ENCODE assay signal across 15 cellular contexts in genomic region chr19:43767316-43767715, GRCh38. TPM values are rescaled to one million over a fixed set of nuclear protein-coding genes. Genes with fewer than 3 reads are reported as not detected.
DNase-seq lines count a peak whose midpoint lies in the region; TF ChIP-seq lines count a peak whose summit lies in the region.
"Had no signal": no experiment of that assay in that cellular context is flagged by ENCODE, and none has a peak within 500 bp of the region (broad histone marks: within the 10 kb centered on the region; RNA-seq: fewer than 3 reads in every experiment).

No MANE protein-coding gene starts in this region.

- no peak for TF ChIP-seq RAD21 in Ishikawa (IDR thresholded peaks at IDR 0.05; ENCODE audit: low read depth)

- H3K27me3 Mint-ChIP-seq in T-helper 1 cell treated with Interleukin-12 subunit alpha and Interleukin-12 subunit beta and Interleukin-4 antibody, amounts not matched to agents 30 μg/mL and 1 μg/mL, for 36 hours (ENCODE audit: low read depth): no peaks in the 10 kb centered on the region
- no peaks in the 10 kb centered on the region for H3K27me3 Mint-ChIP-seq in activated T-helper 1 cell treated with anti-CD3 and anti-CD28 coated beads, Interleukin-12 subunit alpha, Interleukin-12 subunit beta, Interleukin-2, Interleukin-4 antibody, amounts not matched to agents 30 ng/mL and 10 ng/mL and 1 ng/mL, durations not matched to agents 14 hours and 24 hours and 36 hours (ENCODE audit: insufficient read depth)

- WGBS in adrenal gland, 4 donors: 63 to 88% (median 84%) methylated on average over 2 to 7 of the region's 7 CpGs

- H3K27me3 ChIP-seq in neutrophil (no peaks in the 10 kb centered on the region), adrenal gland (no peaks in the 10 kb centered on the region)

- DNase-seq in T-helper 1 cell: no peak
- no peak for DNase-seq in activated T-helper 1 cell treated with anti-CD3 and anti-CD28 coated beads, Interleukin-12 subunit alpha, Interleukin-12 subunit beta, Interleukin-2, Interleukin-4 antibody, amounts not matched to agents 30 ng/mL and 10 ng/mL and 1 ng/mL, durations not matched to agents 14 hours and 24 hours and 36 hours (ENCODE audit: low spot score)
- DNase-seq in kidney tubule cell (ENCODE audit: low spot score): no peak
- DNase-seq in DMS79 treated with DMSO at 0.1 percent for 48 hours (lab: John Stamatoyannopoulos, UW): no peak
- DNase-seq in adrenal gland: no peak
- DNase-seq: kidney glomerular epithelial cell, NCI-H187, NCI-H446 treated with DMSO at 0.1 percent for 48 hours had no signal

- H3K4me3 Mint-ChIP-seq in T-helper 1 cell treated with Interleukin-12 subunit alpha and Interleukin-12 subunit beta and Interleukin-4 antibody, amounts not matched to agents 30 μg/mL and 1 μg/mL, for 36 hours: no peak overlapping the region
- no peak overlapping the region for H3K4me3 Mint-ChIP-seq in activated T-helper 1 cell treated with anti-CD3 and anti-CD28 coated beads, Interleukin-12 subunit alpha, Interleukin-12 subunit beta, Interleukin-2, Interleukin-4 antibody, amounts not matched to agents 30 ng/mL and 10 ng/mL and 1 ng/mL, durations not matched to agents 14 hours and 24 hours and 36 hours
- H3K4me3 Mint-ChIP-seq: brain had no signal

- TF ChIP-seq CTCF in neutrophil (IDR thresholded peaks at IDR 0.05): no peak
- TF ChIP-seq CTCF in adrenal gland (IDR thresholded peaks at IDR 0.05): no peak

- H3K4me1 Mint-ChIP-seq in T-helper 1 cell treated with Interleukin-12 subunit alpha and Interleukin-12 subunit beta and Interleukin-4 antibody, amounts not matched to agents 30 μg/mL and 1 μg/mL, for 36 hours (ENCODE audit: low read depth): peaks cover 66% of the 10 kb centered on the region
- H3K4me1 Mint-ChIP-seq in activated T-helper 1 cell treated with anti-CD3 and anti-CD28 coated beads, Interleukin-12 subunit alpha, Interleukin-12 subunit beta, Interleukin-2, Interleukin-4 antibody, amounts not matched to agents 30 ng/mL and 10 ng/mL and 1 ng/mL, durations not matched to agents 14 hours and 24 hours and 36 hours (ENCODE audit: low read depth): peaks cover 84% of the 10 kb centered on the region

- TF ChIP-seq EP300 in Ishikawa (IDR thresholded peaks at IDR 0.05; ENCODE audit: borderline replicate concordance): no peak

- H3K27ac Mint-ChIP-seq in T-helper 1 cell treated with Interleukin-12 subunit alpha and Interleukin-12 subunit beta and Interleukin-4 antibody, amounts not matched to agents 30 μg/mL and 1 μg/mL, for 36 hours: peak overlapping the region; percentile 83
- peak overlapping the region; percentile 90 for H3K27ac Mint-ChIP-seq in activated T-helper 1 cell treated with anti-CD3 and anti-CD28 coated beads, Interleukin-12 subunit alpha, Interleukin-12 subunit beta, Interleukin-2, Interleukin-4 antibody, amounts not matched to agents 30 ng/mL and 10 ng/mL and 1 ng/mL, durations not matched to agents 14 hours and 24 hours and 36 hours
- H3K27ac Mint-ChIP-seq: brain had no signal

- no peaks in the 10 kb centered on the region for H3K36me3 ChIP-seq in neutrophil
- no peaks in the 10 kb centered on the region for H3K36me3 ChIP-seq in adrenal gland (replicated peaks in 1 of 2)

- peaks cover 54 to 55% of the 10 kb centered on the region in 2 experiments for H3K4me1 ChIP-seq in neutrophil (ENCODE audit: control insufficient read depth in 1 of 2, insufficient read depth in 1 of 2, low read depth in 1 of 2, low read length in 1 of 2)
- H3K4me1 ChIP-seq in adrenal gland (replicated peaks in 1 of 2): peaks cover 4 to 24% of the 10 kb centered on the region in 2 donors

- no peak for TF ChIP-seq POLR2A in adrenal gland (IDR thresholded peaks at IDR 0.05)

- H3K9me3 ChIP-seq in neutrophil (no peaks in the 10 kb centered on the region), adrenal gland (replicated peaks in 1 of 3) (no peaks in the 10 kb centered on the region)

- H3K27ac ChIP-seq in neutrophil (peak overlapping the region; percentile 84), adrenal gland (no peak overlapping the region)
- H3K27ac ChIP-seq: 22Rv1 had no signal

- no peaks in the 10 kb centered on the region for H3K9me3 Mint-ChIP-seq in T-helper 1 cell treated with Interleukin-12 subunit alpha and Interleukin-12 subunit beta and Interleukin-4 antibody, amounts not matched to agents 30 μg/mL and 1 μg/mL, for 36 hours
- no peaks in the 10 kb centered on the region for H3K9me3 Mint-ChIP-seq in activated T-helper 1 cell treated with anti-CD3 and anti-CD28 coated beads, Interleukin-12 subunit alpha, Interleukin-12 subunit beta, Interleukin-2, Interleukin-4 antibody, amounts not matched to agents 30 ng/mL and 10 ng/mL and 1 ng/mL, durations not matched to agents 14 hours and 24 hours and 36 hours
- H3K9me3 Mint-ChIP-seq: brain had no signal

- peaks cover 58% of the 10 kb centered on the region for H3K36me3 Mint-ChIP-seq in T-helper 1 cell treated with Interleukin-12 subunit alpha and Interleukin-12 subunit beta and Interleukin-4 antibody, amounts not matched to agents 30 μg/mL and 1 μg/mL, for 36 hours (ENCODE audit: low read depth)
- H3K36me3 Mint-ChIP-seq in activated T-helper 1 cell treated with anti-CD3 and anti-CD28 coated beads, Interleukin-12 subunit alpha, Interleukin-12 subunit beta, Interleukin-2, Interleukin-4 antibody, amounts not matched to agents 30 ng/mL and 10 ng/mL and 1 ng/mL, durations not matched to agents 14 hours and 24 hours and 36 hours (ENCODE audit: low read depth): peaks cover 78% of the 10 kb centered on the region
- H3K36me3 Mint-ChIP-seq: brain had no signal

- intact Hi-C loops in activated T-helper 1 cell treated with anti-CD3 and anti-CD28 coated beads, Interleukin-12 subunit alpha, Interleukin-12 subunit beta, Interleukin-2, Interleukin-4 antibody, amounts not matched to agents 30 ng/mL and 10 ng/mL and 1 ng/mL, durations not matched to agents 14 hours and 24 hours and 36 hours (cut with micrococcal nuclease): loop anchor here (5.0 kb wide), 1 partner anchor 240 kb away; the partner anchor contains the start of gene ETHE1
- intact Hi-C loops in adrenal gland (cut with DNase I): no loop called here

- no peak overlapping the region for H3K4me3 ChIP-seq in neutrophil (ENCODE audit: low read depth in 1 of 2, low read length in 1 of 2)
- no peak overlapping the region for H3K4me3 ChIP-seq in adrenal gland

TF ChIP-seq in Ishikawa, 13 proteins besides CTCF, POLR2A, EP300 and RAD21:
- 0 out of 2 replicates have a peak, but pooled peaks have one; percentile 16 for TF ChIP-seq ZBTB7A (IDR thresholded peaks at IDR 0.05; ENCODE audit: low read depth)
- TF ChIP-seq NFIC (IDR thresholded peaks at IDR 0.05): no peak
- no peak for TF ChIP-seq EGR1 (IDR thresholded peaks at IDR 0.05)
- no peak for TF ChIP-seq YY1 (IDR thresholded peaks at IDR 0.05; ENCODE audit: low read depth)

RNA-seq across cellular contexts. Expression of gene SMG9, which starts 12.6 kb away (rescaled TPM):
- 86.6 and 89.2 TPM in 2 replicates for total RNA-seq in activated T-helper 1 cell treated with anti-CD3 and anti-CD28 coated beads, Interleukin-12 subunit alpha, Interleukin-12 subunit beta, Interleukin-2, Interleukin-4 antibody, amounts not matched to agents 30 ng/mL and 10 ng/mL and 1 ng/mL, durations not matched to agents 14 hours and 24 hours and 36 hours
- 10 to 100 TPM; 19.4 to 58.5 (median 37.8) TPM for total RNA-seq in adrenal gland
- 10 to 100 TPM; 39.9 to 63.2 (median 51.6) TPM for polyA plus RNA-seq in adrenal gland

RNA-seq across cellular contexts. Expression of gene KCNN4, which starts 13.5 kb away (rescaled TPM):
- total RNA-seq in activated T-helper 1 cell treated with anti-CD3 and anti-CD28 coated beads, Interleukin-12 subunit alpha, Interleukin-12 subunit beta, Interleukin-2, Interleukin-4 antibody, amounts not matched to agents 30 ng/mL and 10 ng/mL and 1 ng/mL, durations not matched to agents 14 hours and 24 hours and 36 hours: 183 and 185 TPM in 2 replicates
- total RNA-seq in adrenal gland: 1 to 10 TPM in 3 of 8 donors, under 1 TPM in 5; 0.42 to 2.9 (median 0.56) TPM
- 10 to 100 TPM in 1 of 3 donors, 1 to 10 TPM in 1, under 1 TPM in 1; 0.48 to 13.0 (median 3.2) TPM for polyA plus RNA-seq in adrenal gland

RNA-seq across cellular contexts. Expression of gene LYPD5, which starts 34.9 kb away (rescaled TPM):
- 0.29 TPM in 1 of 2 replicates, not detected in the other for total RNA-seq in activated T-helper 1 cell treated with anti-CD3 and anti-CD28 coated beads, Interleukin-12 subunit alpha, Interleukin-12 subunit beta, Interleukin-2, Interleukin-4 antibody, amounts not matched to agents 30 ng/mL and 10 ng/mL and 1 ng/mL, durations not matched to agents 14 hours and 24 hours and 36 hours
- total RNA-seq in adrenal gland: 1 to 10 TPM in 4 of 8 donors, under 1 TPM in 3, not detected in 1; 0.35 to 3.0 (median 1.2) TPM
- polyA plus RNA-seq in adrenal gland: under 1 TPM; 0.32 to 0.55 (median 0.40) TPM

RNA-seq across cellular contexts. Expression of gene IRGC, which starts 51.4 kb away (rescaled TPM):
- total RNA-seq in activated T-helper 1 cell treated with anti-CD3 and anti-CD28 coated beads, Interleukin-12 subunit alpha, Interleukin-12 subunit beta, Interleukin-2, Interleukin-4 antibody, amounts not matched to agents 30 ng/mL and 10 ng/mL and 1 ng/mL, durations not matched to agents 14 hours and 24 hours and 36 hours: not detected in 2 replicates
- total RNA-seq in adrenal gland: not detected
- polyA plus RNA-seq in adrenal gland: not detected
- total RNA-seq: mucosa of gallbladder, posterior vena cava had no signal

RNA-seq across cellular contexts. Expression of gene ZNF283, which starts 59.8 kb away (rescaled TPM):
- total RNA-seq in activated T-helper 1 cell treated with anti-CD3 and anti-CD28 coated beads, Interleukin-12 subunit alpha, Interleukin-12 subunit beta, Interleukin-2, Interleukin-4 antibody, amounts not matched to agents 30 ng/mL and 10 ng/mL and 1 ng/mL, durations not matched to agents 14 hours and 24 hours and 36 hours: 4.0 and 4.8 TPM in 2 replicates
- 10 to 100 TPM in 3 of 8 donors, 1 to 10 TPM in 5; 2.8 to 14.9 (median 8.0) TPM for total RNA-seq in adrenal gland
- 1 to 10 TPM; 2.4 to 5.5 (median 5.0) TPM for polyA plus RNA-seq in adrenal gland

Comparison
In these comparisons a context has a peak if more than half of its experiments do, and no peak if none do; other contexts are left out.
1. RNA of gene KCNN4, which starts 13.5 kb away (total RNA-seq): 183 to 185 TPM in activated T-helper 1 cell treated with anti-CD3 and anti-CD28 coated beads, Interleukin-12 subunit alpha, Interleukin-12 subunit beta, Interleukin-2, Interleukin-4 antibody, amounts not matched to agents 30 ng/mL and 10 ng/mL and 1 ng/mL, durations not matched to agents 14 hours and 24 hours and 36 hours; 0.42 to 2.9 TPM in adrenal gland; every median in the first group is over 10 times any median in the second.